Comparison of ENCODE assay signal across 1 cellular context in genomic region chr11:103091441-103091809, GRCh38.
TF ChIP-seq lines count a peak whose summit lies in the region.

No MANE protein-coding gene starts in this region.

TF ChIP-seq in K562, 482 proteins besides CTCF, POLR2A, EP300 and RAD21 (continued from another document and continues in another):
- TF ChIP-seq THRA (IDR thresholded peaks at IDR 0.05) (no peak), IRF1 (CRISPR knock-in tag; IDR thresholded peaks at IDR 0.05; ENCODE audit: borderline replicate concordance) (no peak), ZNF212 (CRISPR knock-in tag; IDR thresholded peaks at IDR 0.05) (no peak), MAX (CRISPR knock-in tag; IDR thresholded peaks at IDR 0.05) (peak; percentile 9; the same call in 1 of the 2 replicates), ZNF780A (CRISPR knock-in tag; IDR thresholded peaks at IDR 0.05) (no peak), FOXA1 (IDR thresholded peaks at IDR 0.05; ENCODE audit: borderline replicate concordance) (no peak), TOE1 (IDR thresholded peaks at IDR 0.05; ENCODE audit: borderline replicate concordance) (no peak), TOE1 (CRISPR knock-in tag; IDR thresholded peaks at IDR 0.05; ENCODE audit: borderline replicate concordance, low read depth) (no peak), ZNF263 (CRISPR knock-in tag; IDR thresholded peaks at IDR 0.05; ENCODE audit: borderline replicate concordance) (no peak), CLOCK (CRISPR knock-in tag; IDR thresholded peaks at IDR 0.05; ENCODE audit: borderline replicate concordance) (no peak), CTBP1 (IDR thresholded peaks at IDR 0.05; ENCODE audit: borderline replicate concordance) (no peak), EZH2 (IDR thresholded peaks at IDR 0.05; ENCODE audit: borderline replicate concordance, low read depth, low read length) (no peak), GABPA (tag; conservative IDR thresholded peaks at IDR 0.05; ENCODE audit: low read depth) (no peak), PRPF4 (IDR thresholded peaks at IDR 0.05; ENCODE audit: insufficient read depth, low read depth, low read length, poor library complexity, severe bottlenecking) (peak; percentile 14), THRAP3 (IDR thresholded peaks at IDR 0.05; ENCODE audit: borderline replicate concordance) (no peak), RUNX1 (IDR thresholded peaks at IDR 0.05; ENCODE audit: low read depth) (no peak), E2F4 (CRISPR knock-in tag; IDR thresholded peaks at IDR 0.05; ENCODE audit: low read depth) (no peak), COPS2 (conservative IDR thresholded peaks at IDR 0.05) (no peak), SRSF1 (IDR thresholded peaks at IDR 0.05; ENCODE audit: low read depth, low read length) (no peak), ZNF75A (CRISPR knock-in tag; IDR thresholded peaks at IDR 0.05) (no peak), CBX8 (IDR thresholded peaks at IDR 0.05; ENCODE audit: borderline replicate concordance, extremely low read depth, low read depth, low read length, poor library complexity, severe bottlenecking) (no peak), MGA (IDR thresholded peaks at IDR 0.05) (peak; percentile 53; the same call in 1 of the 2 replicates), ZNF140 (CRISPR knock-in tag; IDR thresholded peaks at IDR 0.05) (no peak), ZNF512 (tag; IDR thresholded peaks at IDR 0.05) (no peak), DNMT1 (IDR thresholded peaks at IDR 0.05) (no peak), ZC3H8 (IDR thresholded peaks at IDR 0.05) (no peak), NFIC (IDR thresholded peaks at IDR 0.05) (no peak), SMARCA4 (IDR thresholded peaks at IDR 0.05) (no peak), ETV6 (IDR thresholded peaks at IDR 0.05; ENCODE audit: borderline replicate concordance in 1 of 2, low read depth in 2 of 2, low read length in 1 of 2) (no peak), ETV6 (CRISPR knock-in tag; IDR thresholded peaks at IDR 0.05; ENCODE audit: borderline replicate concordance) (0 out of 2 replicates have a peak, but pooled peaks have one; percentile 34), POLR2AphosphoS5 (IDR thresholded peaks at IDR 0.05; ENCODE audit: control insufficient read depth, insufficient read depth, low read depth, low read length) (no peak), ZNF444 (CRISPR knock-in tag; IDR thresholded peaks at IDR 0.05) (no peak), CREB3 (tag; conservative IDR thresholded peaks at IDR 0.05; ENCODE audit: low read depth) (no peak), STAT6 (CRISPR knock-in tag; IDR thresholded peaks at IDR 0.05) (no peak), TEAD4 (IDR thresholded peaks at IDR 0.05; ENCODE audit: low read length) (no peak), TEAD4 (CRISPR knock-in tag; IDR thresholded peaks at IDR 0.05; ENCODE audit: borderline replicate concordance) (no peak), RCOR1 (IDR thresholded peaks at IDR 0.05; ENCODE audit: borderline replicate concordance in 1 of 2, low read depth in 2 of 2, low read length in 2 of 2) (no peak), XRCC3 (IDR thresholded peaks at IDR 0.05) (no peak), ARNT (IDR thresholded peaks at IDR 0.05) (no peak)
